Comparison of ENCODE assay signal across 9 cellular contexts in genomic region chr14:32588448-32589320, GRCh38.
DNase-seq lines count a peak whose midpoint lies in the region; ATAC-seq, FAIRE-seq and TF ChIP-seq lines count a peak whose summit lies in the region.
"Had no signal": no experiment of that assay in that cellular context is flagged by ENCODE, and none has a peak within 500 bp of the region (broad histone marks: within the 10 kb centered on the region; RNA-seq: fewer than 3 reads in every experiment).

No MANE protein-coding gene starts in this region.

- DNase-seq in NOMO-1 (lab: John Stamatoyannopoulos, UW; ENCODE audit: unreplicated experiment in 2 of 2) (peak; percentile 2 to 20), NOMO-1 treated with dmso at 0.1 percent for 144 hours (lab: John Stamatoyannopoulos, UW; ENCODE audit: unreplicated experiment) (no peak), KBM-7 (peak; percentile 34), astrocyte (ENCODE audit: low read depth) (peak; percentile 40), lower lobe of right lung (no peak), retina (no peak)
- DNase-seq in stimulated activated CD4-positive, alpha-beta T cell treated with anti-CD3 and anti-CD28 coated beads, Interleukin-12 subunit alpha, Interleukin-12 subunit beta, amount 100 ng/mL, for 4 hours = no peak

- no peaks in the 10 kb centered on the region for H3K9me3 Mint-ChIP-seq in astrocyte (ENCODE audit: unreplicated experiment)

- TF ChIP-seq CTCF in astrocyte (IDR thresholded peaks at IDR 0.05; ENCODE audit: insufficient read depth, low read depth, low read length) (peak; percentile 95), lower lobe of right lung (IDR thresholded peaks at IDR 0.05) (peak; percentile 44)

- H3K4me3 ChIP-seq in astrocyte (ENCODE audit: insufficient read depth, low read depth, low read length) (no peak overlapping the region), lower lobe of right lung (no peak overlapping the region)

- H3K79me2 ChIP-seq in astrocyte (ENCODE audit: insufficient read depth, low read length) = no peaks in the 10 kb centered on the region

- H3K4me1 ChIP-seq in astrocyte (ENCODE audit: insufficient read depth, low read length) = peaks cover 13% of the 10 kb centered on the region
- no peaks in the 10 kb centered on the region for H3K4me1 ChIP-seq in lower lobe of right lung

- no peaks in the 10 kb centered on the region for H3K27me3 Mint-ChIP-seq in astrocyte (ENCODE audit: low read depth, unreplicated experiment)

- H3K36me3 ChIP-seq in astrocyte (ENCODE audit: insufficient read depth, low read length) = no peaks in the 10 kb centered on the region
- no peaks in the 10 kb centered on the region for H3K36me3 ChIP-seq in lower lobe of right lung

- no peaks in the 10 kb centered on the region for H4K20me1 ChIP-seq in astrocyte (ENCODE audit: insufficient read depth, low read length)

- H3K36me3 Mint-ChIP-seq in astrocyte (ENCODE audit: low read depth, unreplicated experiment) = peaks cover 2% of the 10 kb centered on the region

- intact Hi-C loops in lower lobe of right lung (cut with DNase I) = no loop called here

- in situ Hi-C loops in KBM-7 (cut with MboI; ENCODE audit: low pct_unique_long_range_greater_than_20kb, low sequenced_read_pairs) = no loop called here

- H3K27ac Mint-ChIP-seq in astrocyte (ENCODE audit: unreplicated experiment) = no peak overlapping the region
- H3K27ac Mint-ChIP-seq: activated T-cell treated with anti-CD3 and anti-CD28 coated beads, Interleukin-2, amount 50 U/mL, for 72 hours had no signal

- H2AFZ ChIP-seq in astrocyte (ENCODE audit: low read depth, low read length) = no peak overlapping the region

- H3K4me3 Mint-ChIP-seq in astrocyte (ENCODE audit: unreplicated experiment) = no peak overlapping the region
- H3K4me3 Mint-ChIP-seq: activated T-cell treated with anti-CD3 and anti-CD28 coated beads, Interleukin-2, amount 50 U/mL, for 72 hours had no signal

- H3K9me3 ChIP-seq in astrocyte (ENCODE audit: insufficient read depth, low read depth, low read length) (peaks cover 3% of the 10 kb centered on the region), lower lobe of right lung (peaks cover 9% of the 10 kb centered on the region)

- no peak overlapping the region for H3K9ac ChIP-seq in astrocyte (ENCODE audit: low read length)

- H3K4me1 Mint-ChIP-seq in astrocyte (ENCODE audit: low read depth, unreplicated experiment) = peaks cover 19% of the 10 kb centered on the region

- H3K4me2 ChIP-seq in astrocyte (ENCODE audit: low read length) = no peak overlapping the region

- FAIRE-seq in astrocyte (lab: Jason Lieb, UNC) = no peak

- H3K27me3 ChIP-seq in astrocyte (ENCODE audit: insufficient read depth, low read length) (no peaks in the 10 kb centered on the region), lower lobe of right lung (ENCODE audit: low read depth) (no peaks in the 10 kb centered on the region)

- H3K27ac ChIP-seq in astrocyte (ENCODE audit: low read depth, low read length) (no peak overlapping the region), lower lobe of right lung (no peak overlapping the region)

- ATAC-seq in lower lobe of right lung (no peak), HG02981 (IDR thresholded peaks at IDR 0.05; ENCODE audit: unreplicated experiment) (no peak)
- ATAC-seq: activated T-cell treated with anti-CD3 and anti-CD28 coated beads, Interleukin-2, amount 50 U/mL, for 72 hours had no signal

Comparison
In these comparisons a context has a peak if more than half of its experiments do, and no peak if none do; other contexts are left out.
1. DNase-seq: peak in NOMO-1 (2 of 2), KBM-7 (single experiment) and astrocyte (single experiment); none in NOMO-1 treated with dmso at 0.1 percent for 144 hours (single experiment), lower lobe of right lung (single experiment), stimulated activated CD4-positive, alpha-beta T cell treated with anti-CD3 and anti-CD28 coated beads, Interleukin-12 subunit alpha, Interleukin-12 subunit beta, amount 100 ng/mL, for 4 hours (single experiment) and retina (single experiment).